ENCODE assay signal across 10 cellular contexts in the genomic region with DNA sequence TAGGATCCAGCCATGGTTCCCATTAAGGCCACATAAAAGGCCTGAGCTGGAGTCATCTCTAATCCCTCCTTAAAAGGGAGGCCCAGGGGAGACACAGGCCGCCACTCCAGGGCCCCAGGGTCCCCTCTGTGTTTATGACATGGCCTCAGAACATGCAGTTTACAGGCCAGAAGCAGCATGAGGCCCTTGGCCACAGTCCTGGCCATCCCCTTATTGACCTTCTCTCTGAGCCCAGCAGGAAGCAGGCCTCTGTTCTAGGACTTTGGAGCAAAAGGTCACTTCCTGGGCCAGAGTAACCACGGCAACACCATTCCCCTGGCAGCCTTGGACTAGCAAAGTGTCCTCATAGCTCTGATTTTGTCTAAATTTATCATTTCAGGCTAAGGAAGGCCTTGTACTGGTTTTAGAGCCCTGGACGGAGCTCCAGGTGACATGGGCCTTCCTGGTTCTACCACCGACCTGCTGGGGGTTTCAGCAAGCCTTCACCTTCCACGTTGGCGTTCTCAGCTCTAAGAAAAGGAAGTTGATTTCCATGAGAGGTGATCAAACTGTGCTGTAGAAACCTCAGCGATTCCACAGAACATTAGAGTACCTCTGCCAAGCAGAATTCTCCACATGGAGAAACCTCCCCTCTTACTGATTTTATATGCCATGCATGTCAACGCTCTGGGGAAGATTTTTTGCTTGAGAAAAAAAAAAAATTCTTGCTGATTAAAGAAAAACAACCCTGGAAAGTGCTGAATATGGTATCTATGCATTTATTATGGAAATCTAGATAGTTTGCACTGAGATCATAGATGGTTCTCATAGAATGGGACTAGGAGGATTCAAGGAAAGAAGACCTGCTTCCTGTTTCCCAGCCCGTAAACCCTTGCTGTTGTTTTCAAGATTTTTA. TPM values are rescaled to one million over a fixed set of nuclear protein-coding genes. Genes with fewer than 3 reads are reported as not detected.
DNase-seq lines count a peak whose midpoint lies in the region; ATAC-seq and TF ChIP-seq lines count a peak whose summit lies in the region.
"Had no signal": no experiment of that assay in that cellular context is flagged by ENCODE, and none has a peak within 500 bp of the region (broad histone marks: within the 10 kb centered on the region; RNA-seq: fewer than 3 reads in every experiment).

No MANE protein-coding gene starts in this region.

- H3K36me3 ChIP-seq in SK-N-MC (ENCODE audit: insufficient read depth, low read length) (no peaks in the 10 kb centered on the region), gastroesophageal sphincter (no peaks in the 10 kb centered on the region), ovary (no peaks in the 10 kb centered on the region), BE2C (no peaks in the 10 kb centered on the region)

- H3K4me1 ChIP-seq in gastroesophageal sphincter (peaks cover 13 to 76% (median 29%) of the 10 kb centered on the region in 3 donors), ovary (ENCODE audit: insufficient read depth) (peaks cover 32% of the 10 kb centered on the region), BE2C (peaks cover 28% of the 10 kb centered on the region)

- peak; percentile 92 for ATAC-seq in gastroesophageal sphincter

- H3K4me3 ChIP-seq in SK-N-MC (peak overlapping the region; percentile 56), gastroesophageal sphincter (no peak overlapping the region), ovary (no peak overlapping the region), BE2C (ENCODE audit: low read depth, low read length) (no peak overlapping the region)

- peak; percentile 38 for DNase-seq in Ammon's horn (ENCODE audit: low spot score)
- peak; percentile 80 for DNase-seq in SK-N-MC (ENCODE audit: low read depth, low spot score)
- peak; percentile 74 to 93 (median 91) for DNase-seq in ovary
- DNase-seq in Kasumi-1 (lab: John Stamatoyannopoulos, UW) = no peak
- DNase-seq in BE2C = no peak
- no peak for DNase-seq in germinal center (ENCODE audit: low spot score)
- no peak for DNase-seq in NCI-H1105 (lab: John Stamatoyannopoulos, UW)
- DNase-seq: central memory CD4-positive, alpha-beta T cell; nucleus accumbens had no signal

- no peaks in the 10 kb centered on the region for H3K27me3 ChIP-seq in gastroesophageal sphincter
- H3K27me3 ChIP-seq in ovary = no peaks in the 10 kb centered on the region
- no peaks in the 10 kb centered on the region for H3K27me3 ChIP-seq in BE2C

- TF ChIP-seq POLR2A in gastroesophageal sphincter (IDR thresholded peaks at IDR 0.05) (no peak), ovary (IDR thresholded peaks at IDR 0.05) (peak; percentile 6)

- H3K27ac ChIP-seq in SK-N-MC = peak overlapping the region; percentile 98
- H3K27ac ChIP-seq in gastroesophageal sphincter = peak overlapping the region; percentile 64 to 80 (median 78)
- peak overlapping the region; percentile 62 to 63 for H3K27ac ChIP-seq in ovary

- TF ChIP-seq EP300 in gastroesophageal sphincter (IDR thresholded peaks at IDR 0.05) (no peak), ovary (IDR thresholded peaks at IDR 0.05) (peak; percentile 80)

- TF ChIP-seq CTCF in gastroesophageal sphincter (IDR thresholded peaks at IDR 0.05) (no peak), ovary (IDR thresholded peaks at IDR 0.05) (no peak), BE2C (IDR thresholded peaks at IDR 0.05; ENCODE audit: low read depth, low read length) (no peak)

- no peaks in the 10 kb centered on the region for H3K9me3 ChIP-seq in SK-N-MC (ENCODE audit: low read depth, low read length)
- H3K9me3 ChIP-seq in gastroesophageal sphincter = no peaks in the 10 kb centered on the region
- H3K9me3 ChIP-seq in ovary = no peaks in the 10 kb centered on the region
- H3K9me3 ChIP-seq in BE2C = no peaks in the 10 kb centered on the region

- 50 to 75% methylated on average over 6 to 8 of the region's 9 CpGs for WGBS in gastroesophageal sphincter (ENCODE audit: low coverage in 1 of 2), 2 donors
- WGBS in ovary, 3 donors = 47 to 66% (median 58%) methylated on average over 9 of the region's 9 CpGs

- intact Hi-C loops in ovary (cut with DNase I) = loop anchor here in 2 of 4 donors (5.0 to 10.0 kb wide), 2 partner anchors 142 to 150 kb away; a partner anchor contains a TSS

- H3K9ac ChIP-seq in SK-N-MC (ENCODE audit: insufficient read length) = peak overlapping the region; percentile 67

RNA-seq across cellular contexts. Expression of a gene that starts 53.7 kb away (rescaled TPM):
- total RNA-seq in gastroesophageal sphincter (10 to 100 TPM; 42.8 to 89.1 (median 61.4) TPM), ovary (10 to 100 TPM; 12.8 to 24.4 (median 22.4) TPM)
- 10 to 100 TPM; 12.0 to 22.2 TPM for polyA plus RNA-seq in ovary
- polyA plus RNA-seq in BE2C (2012; ENCODE audit: insufficient read depth, insufficient read length, low read depth) = 28.3 TPM

Comparison
In these comparisons a context has a peak if more than half of its experiments do, and no peak if none do; other contexts are left out.
1. DNase-seq: peak in Ammon's horn (single experiment), SK-N-MC (single experiment) and ovary (5 of 5); none in Kasumi-1 (0 of 2), BE2C (single experiment), germinal center (single experiment) and NCI-H1105 (single experiment).
2. Peak in every context shown above with its lines, with median percentiles within 50 percentile points of each other: H3K27ac ChIP-seq.